Comparison of ENCODE assay signal across 1 cellular context in genomic region chr15:64249406-64249805, GRCh38.
TF ChIP-seq lines count a peak whose summit lies in the region.

No MANE protein-coding gene starts in this region.

TF ChIP-seq in H1, 55 proteins besides CTCF, POLR2A, EP300 and RAD21 (continued from another document):
- TF ChIP-seq E2F6 (IDR thresholded peaks at IDR 0.05) (no peak), CHD2 (IDR thresholded peaks at IDR 0.05; ENCODE audit: low read length) (no peak), MAFK (IDR thresholded peaks at IDR 0.05; ENCODE audit: low read depth, low read length) (no peak), TAF1 (IDR thresholded peaks at IDR 0.05; ENCODE audit: low read depth, low read length) (no peak), CREB1 (IDR thresholded peaks at IDR 0.05) (no peak), TBP (IDR thresholded peaks at IDR 0.05; ENCODE audit: low read depth, low read length) (no peak), HDAC2 (IDR thresholded peaks at IDR 0.05; ENCODE audit: borderline replicate concordance in 1 of 2, low read depth in 2 of 2, low read length in 2 of 2) (no peak), ATF2 (IDR thresholded peaks at IDR 0.05; ENCODE audit: low read length) (no peak), TAF7 (optimal IDR thresholded peaks at IDR 0.05; ENCODE audit: borderline replicate concordance, low read depth, low read length) (no peak), GTF2F1 (IDR thresholded peaks at IDR 0.05; ENCODE audit: borderline replicate concordance, low read depth, low read length) (no peak), USF2 (IDR thresholded peaks at IDR 0.05; ENCODE audit: low read length) (no peak), NRF1 (IDR thresholded peaks at IDR 0.05; ENCODE audit: low read depth, low read length) (no peak), RNF2 (IDR thresholded peaks at IDR 0.05; ENCODE audit: borderline replicate concordance, low read depth, low read length, missing control alignments, poor library complexity, severe bottlenecking) (no peak)
